Comparison of ENCODE assay signal across 18 cellular contexts in the genomic region with DNA sequence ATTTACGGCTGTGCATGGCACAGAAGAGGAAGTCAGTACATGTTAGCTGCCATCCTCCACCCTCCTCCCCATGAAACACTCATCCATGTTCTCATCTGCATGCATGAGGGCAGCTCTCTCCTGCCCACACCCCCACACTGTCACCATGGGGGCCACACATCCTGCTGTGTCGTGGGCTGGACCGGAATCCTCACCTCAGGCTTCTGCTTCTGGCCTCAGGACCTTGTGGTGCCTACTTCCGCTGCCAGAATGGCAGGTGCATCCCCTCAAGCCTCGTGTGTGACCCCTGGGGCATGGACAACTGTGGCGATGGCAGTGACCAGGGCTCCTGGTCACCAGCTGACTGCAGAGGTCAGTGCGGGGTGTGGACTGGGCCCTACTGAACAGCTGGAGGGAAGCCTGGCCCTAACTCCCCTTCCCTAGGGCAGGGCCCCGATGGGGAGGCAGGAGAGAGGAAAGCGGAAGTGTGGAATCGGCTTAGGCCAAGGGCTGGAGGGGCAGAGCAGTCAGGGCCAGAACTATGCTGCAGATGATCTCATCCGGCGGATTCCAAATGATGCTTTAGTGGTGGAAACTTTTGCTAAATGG. TPM values are rescaled to one million over a fixed set of nuclear protein-coding genes. Genes with fewer than 3 reads are reported as not detected.
DNase-seq lines count a peak whose midpoint lies in the region; ATAC-seq and TF ChIP-seq lines count a peak whose summit lies in the region.
"Had no signal": no experiment of that assay in that cellular context is flagged by ENCODE, and none has a peak within 500 bp of the region (broad histone marks: within the 10 kb centered on the region; RNA-seq: fewer than 3 reads in every experiment).

No MANE protein-coding gene starts in this region.

- intact Hi-C loops in left ventricle myocardium superior (cut with micrococcal nuclease) (no loop called here), sigmoid colon (cut with DNase I) (no loop called here)

- no peak for TF ChIP-seq CTCF in GM20000 (IDR thresholded peaks at IDR 0.05; ENCODE audit: extremely low read depth, missing control alignments)
- no peak for TF ChIP-seq CTCF in OCI-LY1 (IDR thresholded peaks at IDR 0.05; ENCODE audit: low read length)
- no peak for TF ChIP-seq CTCF in sigmoid colon (IDR thresholded peaks at IDR 0.05)

- H3K36me3 ChIP-seq in OCI-LY1 (ENCODE audit: insufficient read depth, low read length) (no peaks in the 10 kb centered on the region), sigmoid colon (peaks cover 0 to 7% (median 4%) of the 10 kb centered on the region in 4 donors)
- H3K36me3 ChIP-seq: cardiac muscle cell had no signal

- no peaks in the 10 kb centered on the region; the same call in 1 of the 2 replicates for H3K27me3 ChIP-seq in OCI-LY1 (ENCODE audit: insufficient read depth, low read length)
- H3K27me3 ChIP-seq in sigmoid colon = peaks cover 0 to 13% (median 10%) of the 10 kb centered on the region in 3 donors
- H3K27me3 ChIP-seq: cardiac muscle cell, testis had no signal

- no peak overlapping the region for H3K4me2 ChIP-seq in OCI-LY1 (ENCODE audit: low read length)

- WGBS in sigmoid colon, 2 donors = 69 to 89% methylated on average over 12 of the region's 12 CpGs

- TF ChIP-seq EP300 in sigmoid colon (IDR thresholded peaks at IDR 0.05) = no peak

- TF ChIP-seq POLR2A in sigmoid colon (IDR thresholded peaks at IDR 0.05) = no peak

- no peak overlapping the region for H3K9ac ChIP-seq in OCI-LY1 (ENCODE audit: low read length)

- peak overlapping the region; percentile 25 for H3K27ac ChIP-seq in OCI-LY1 (ENCODE audit: low read depth, low read length, poor library complexity, severe bottlenecking)
- H3K27ac ChIP-seq in sigmoid colon = no peak overlapping the region
- H3K27ac ChIP-seq: cardiac muscle cell, testis had no signal

- no peaks in the 10 kb centered on the region for H3K79me2 ChIP-seq in OCI-LY1 (ENCODE audit: insufficient read depth, low read length)

- H3K9me2 ChIP-seq in OCI-LY1 (ENCODE audit: low read depth, low read length) = no peaks in the 10 kb centered on the region

- no peak overlapping the region for H2AFZ ChIP-seq in OCI-LY1 (ENCODE audit: low read length)

- H4K20me1 ChIP-seq in OCI-LY1 (ENCODE audit: insufficient read depth, low read length) = no peaks in the 10 kb centered on the region

- peaks cover 14% of the 10 kb centered on the region for H3K4me1 ChIP-seq in OCI-LY1 (ENCODE audit: insufficient read depth, low read length, severe bottlenecking)
- peaks cover 0 to 12% (median 10%) of the 10 kb centered on the region in 4 donors for H3K4me1 ChIP-seq in sigmoid colon
- H3K4me1 ChIP-seq: testis had no signal

- no peaks in the 10 kb centered on the region for H3F3A ChIP-seq in OCI-LY1 (ENCODE audit: insufficient read depth, low read length)

- H3K4me3 ChIP-seq in OCI-LY1 (ENCODE audit: low read depth, low read length, poor library complexity, severe bottlenecking) (no peak overlapping the region), sigmoid colon (no peak overlapping the region)
- H3K4me3 ChIP-seq: cardiac muscle cell, skin epidermis, testis had no signal

- ATAC-seq in left ventricle myocardium superior = peak; percentile 59

- DNase-seq in GM20000 (ENCODE audit: low spot score) (peak; percentile 49), left ventricle myocardium superior (no peak), sigmoid colon (peak; percentile 70), NOMO-1 treated with DMSO at 0.1 percent for 48 hours (lab: John Stamatoyannopoulos, UW; ENCODE audit: unreplicated experiment) (no peak), EL (no peak), ecto neural progenitor cell (ENCODE audit: low spot score) (no peak), NCI-H2196 treated with DMSO at 0.1 percent for 48 hours (lab: John Stamatoyannopoulos, UW; ENCODE audit: unreplicated experiment) (no peak)
- DNase-seq: activated CD8-positive, alpha-beta memory T cell treated with anti-CD3 and anti-CD28 coated beads for 24 hours; activated naive CD4-positive, alpha-beta T cell treated with anti-CD3 and anti-CD28 coated beads, Interleukin-2, amount 10 ng/mL, durations not matched to agents 7 days and 5 days; COR-L47; erythroblast; NCI-H2227 treated with DMSO at 0.1 percent for 48 hours; testis had no signal

- H3K9me3 ChIP-seq in OCI-LY1 (ENCODE audit: low read length) (no peaks in the 10 kb centered on the region), sigmoid colon (no peaks in the 10 kb centered on the region)
- H3K9me3 ChIP-seq: testis had no signal

RNA-seq across cellular contexts. Expression of a gene that starts 3.8 kb away (rescaled TPM):
- total RNA-seq in left ventricle myocardium superior (0.20 TPM), sigmoid colon (1 to 10 TPM in 1 of 4 donors, under 1 TPM in 1, not detected in 2; under 0.01 to 1.4 TPM)
- 1 to 10 TPM in 1 of 3 donors, under 1 TPM in 2; under 0.01 to 1.1 (median 0.23) TPM for polyA plus RNA-seq in sigmoid colon
- total RNA-seq: MCF 10A, RPMI7951 had no signal

RNA-seq across cellular contexts. Expression of a gene that starts 32.9 kb away (rescaled TPM):
- total RNA-seq in left ventricle myocardium superior (40.3 TPM), sigmoid colon (10 to 100 TPM; 47.1 to 77.0 (median 50.5) TPM)
- polyA plus RNA-seq in sigmoid colon = 10 to 100 TPM; 12.6 to 22.2 (median 16.0) TPM

Comparison
In these comparisons a context has a peak if more than half of its experiments do, and no peak if none do; other contexts are left out.
1. DNase-seq: peak in GM20000 (single experiment) and sigmoid colon (single experiment); none in left ventricle myocardium superior (single experiment), NOMO-1 treated with DMSO at 0.1 percent for 48 hours (single experiment), EL (single experiment), ecto neural progenitor cell (single experiment) and NCI-H2196 treated with DMSO at 0.1 percent for 48 hours (single experiment).